Comparison of ENCODE assay signal across 1 cellular context in genomic region chr2:48755473-48755872, GRCh38.
TF ChIP-seq lines count a peak whose summit lies in the region.

TSS of gene LHCGR (minus strand) at chr2:48755724. CDS start at chr2:48755671, 53 bp downstream.

TF ChIP-seq in K562, 482 proteins besides CTCF, POLR2A, EP300 and RAD21 (continued from another document):
- no peak for TF ChIP-seq ARID3A (IDR thresholded peaks at IDR 0.05; ENCODE audit: borderline replicate concordance, low read depth, low read length)
- TF ChIP-seq, protein P1, sequence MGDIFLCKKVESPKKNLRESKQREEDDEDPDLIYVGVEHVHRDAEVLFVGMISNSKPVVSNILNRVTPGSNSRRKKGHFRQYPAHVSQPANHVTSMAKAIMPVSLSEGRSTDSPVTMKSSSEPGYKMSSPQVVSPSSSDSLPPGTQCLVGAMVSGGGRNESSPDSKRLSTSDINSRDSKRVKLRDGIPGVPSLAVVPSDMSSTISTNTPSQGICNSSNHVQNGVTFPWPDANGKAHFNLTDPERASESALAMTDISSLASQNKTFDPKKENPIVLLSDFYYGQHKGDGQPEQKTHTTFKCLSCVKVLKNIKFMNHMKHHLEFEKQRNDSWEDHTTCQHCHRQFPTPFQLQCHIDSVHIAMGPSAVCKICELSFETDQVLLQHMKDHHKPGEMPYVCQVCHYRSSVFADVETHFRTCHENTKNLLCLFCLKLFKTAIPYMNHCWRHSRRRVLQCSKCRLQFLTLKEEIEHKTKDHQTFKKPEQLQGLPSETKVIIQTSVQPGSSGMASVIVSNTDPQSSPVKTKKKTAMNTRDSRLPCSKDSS (IDR thresholded peaks at IDR 0.05; ENCODE audit: low read depth, partially characterized antibody) = no peak
- no peak for TF ChIP-seq ZNF778 (CRISPR knock-in tag; IDR thresholded peaks at IDR 0.05)
- TF ChIP-seq ZNF274 (IDR thresholded peaks at IDR 0.05; ENCODE audit: borderline replicate concordance, low read depth, low read length) = no peak
- no peak for TF ChIP-seq SMAD3 (CRISPR knock-in tag; conservative IDR thresholded peaks at IDR 0.05)
- no peak for TF ChIP-seq ZKSCAN1 (IDR thresholded peaks at IDR 0.05; ENCODE audit: low read depth, low read length)
